In the genomic region with DNA sequence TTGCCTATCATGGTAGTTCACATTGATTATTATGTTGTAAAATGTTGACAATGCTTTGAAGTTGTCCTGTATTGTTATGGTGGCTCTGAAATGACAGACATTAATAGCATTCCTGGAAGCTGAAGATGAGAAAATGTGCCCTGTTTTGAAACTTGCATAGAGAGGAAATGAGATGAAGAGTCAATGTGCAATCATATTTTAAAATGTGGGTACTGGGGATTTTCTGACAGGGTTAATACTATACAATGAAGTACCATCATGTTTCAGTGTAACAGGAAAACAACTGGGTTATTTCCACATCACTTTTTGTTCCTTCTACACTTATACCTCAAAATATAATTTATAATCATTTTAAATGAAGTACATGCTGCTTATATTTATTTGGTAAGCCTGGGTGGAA, we compare ENCODE assay signal across 9 cellular contexts. TPM values are rescaled to one million over a fixed set of nuclear protein-coding genes. Genes with fewer than 3 reads are reported as not detected.
DNase-seq lines count a peak whose midpoint lies in the region; ATAC-seq and TF ChIP-seq lines count a peak whose summit lies in the region.
"Had no signal": no experiment of that assay in that cellular context is flagged by ENCODE, and none has a peak within 500 bp of the region (broad histone marks: within the 10 kb centered on the region; RNA-seq: fewer than 3 reads in every experiment).

No MANE protein-coding gene starts in this region.

- TF ChIP-seq CTCF in OCI-LY7 (conservative IDR thresholded peaks at IDR 0.05; ENCODE audit: low read length) (no peak), esophagus muscularis mucosa (IDR thresholded peaks at IDR 0.05) (no peak), psoas muscle (IDR thresholded peaks at IDR 0.05) (no peak), MM.1S (IDR thresholded peaks at IDR 0.05; ENCODE audit: low read length) (no peak)

- no TSS peak for BruUV-seq in OCI-LY7 (replicated peaks; lab: Mats Ljungman, UMichigan)

- intact Hi-C loops in OCI-LY7 (cut with micrococcal nuclease; ENCODE audit: unreplicated experiment): no loop called here
- intact Hi-C loops in esophagus muscularis mucosa (cut with DNase I): loop anchor here (5.0 to 10.0 kb wide), 5 partner anchors 54 to 474 kb away; no protein-coding TSS in a partner anchor
- intact Hi-C loops in psoas muscle (cut with DNase I): loop anchor here (1.0 to 10.0 kb wide), 7 partner anchors 49 to 481 kb away; no protein-coding TSS in a partner anchor

- POLR2A ChIA-PET in OCI-LY7 (lab: Charles Lee): no interaction called here

- no peaks in the 10 kb centered on the region for H3F3A ChIP-seq in MM.1S (ENCODE audit: insufficient read depth, low read length)

- H3K9me2 ChIP-seq in OCI-LY7 (ENCODE audit: insufficient read depth, low read length) (no peaks in the 10 kb centered on the region), MM.1S (replicated peaks; ENCODE audit: insufficient read depth, low read length) (no peaks in the 10 kb centered on the region)

- no peak for TF ChIP-seq POLR2A in esophagus muscularis mucosa (IDR thresholded peaks at IDR 0.05; ENCODE audit: low read depth)

- H3K4me1 ChIP-seq in ES-I3 (ENCODE audit: insufficient read depth, low read length) (peaks cover 22% of the 10 kb centered on the region; the same call in 1 of the 2 replicates), OCI-LY7 (ENCODE audit: insufficient read depth, low read length, poor library complexity, severe bottlenecking) (peaks cover 52% of the 10 kb centered on the region), esophagus muscularis mucosa (peaks cover 7 to 54% (median 43%) of the 10 kb centered on the region in 4 donors), psoas muscle (peaks cover 24% of the 10 kb centered on the region), MM.1S (ENCODE audit: low read length) (no peaks in the 10 kb centered on the region)

- no peak for ATAC-seq in psoas muscle

- H3K9ac ChIP-seq in ES-I3 (ENCODE audit: low read depth, low read length) (peak overlapping the region; percentile 64; the same call in 1 of the 2 replicates), MM.1S (ENCODE audit: low read length) (no peak overlapping the region)

- H3K79me2 ChIP-seq in OCI-LY7 (ENCODE audit: insufficient read depth, low read depth, low read length): no peaks in the 10 kb centered on the region
- no peaks in the 10 kb centered on the region for H3K79me2 ChIP-seq in MM.1S (ENCODE audit: low read length)

- H3K27me3 ChIP-seq in esophagus muscularis mucosa: no peaks in the 10 kb centered on the region
- no peaks in the 10 kb centered on the region for H3K27me3 ChIP-seq in psoas muscle (ENCODE audit: insufficient read depth in 3 of 3, low read length in 2 of 3)
- H3K27me3 ChIP-seq in MM.1S (replicated peaks; ENCODE audit: insufficient read depth, low read length): no peaks in the 10 kb centered on the region

- H3K4me2 ChIP-seq in OCI-LY7 (ENCODE audit: low read length) (peak overlapping the region; percentile 90), MM.1S (ENCODE audit: low read depth, low read length) (no peak overlapping the region)

- no peaks in the 10 kb centered on the region for H4K20me1 ChIP-seq in OCI-LY7 (ENCODE audit: insufficient read depth, low read length)
- no peaks in the 10 kb centered on the region for H4K20me1 ChIP-seq in MM.1S (ENCODE audit: insufficient read depth, low read length)

- H3K27ac ChIP-seq in OCI-LY7 (ENCODE audit: low read depth, low read length, poor library complexity, severe bottlenecking) (no peak overlapping the region), esophagus muscularis mucosa (replicated peaks in 1 of 4) (peak overlapping the region; percentile 77 to 90 (median 88)), psoas muscle (peak overlapping the region; percentile 93), MM.1S (ENCODE audit: low read length) (no peak overlapping the region)

- H3K9me3 ChIP-seq in ES-I3 (ENCODE audit: control insufficient read depth, insufficient read depth, low read length): no peaks in the 10 kb centered on the region
- no peaks in the 10 kb centered on the region for H3K9me3 ChIP-seq in OCI-LY7 (ENCODE audit: low read length)
- no peaks in the 10 kb centered on the region for H3K9me3 ChIP-seq in esophagus muscularis mucosa
- H3K9me3 ChIP-seq in psoas muscle: no peaks in the 10 kb centered on the region
- no peaks in the 10 kb centered on the region for H3K9me3 ChIP-seq in MM.1S (replicated peaks; ENCODE audit: insufficient read depth, low read length)

- TF ChIP-seq EP300 in esophagus muscularis mucosa (IDR thresholded peaks at IDR 0.05): no peak

- DNase-seq in OCI-LY7 (ENCODE audit: low spot score): no peak
- DNase-seq in esophagus muscularis mucosa (ENCODE audit: extremely low spot score): no peak
- DNase-seq in psoas muscle: no peak
- no peak for DNase-seq in DMS53 treated with DMSO at 0.1 percent for 48 hours (lab: John Stamatoyannopoulos, UW; ENCODE audit: unreplicated experiment)
- DNase-seq in MM.1S: no peak
- no peak for DNase-seq in COLO668 (lab: John Stamatoyannopoulos, UW; ENCODE audit: unreplicated experiment)
- no peak for DNase-seq in NCI-H2196 (lab: John Stamatoyannopoulos, UW; ENCODE audit: unreplicated experiment)
- DNase-seq: NCI-H1105 had no signal

- no peaks in the 10 kb centered on the region for H3K36me3 ChIP-seq in ES-I3 (ENCODE audit: insufficient read depth, low read length)
- no peaks in the 10 kb centered on the region for H3K36me3 ChIP-seq in OCI-LY7 (ENCODE audit: insufficient read depth, low read length)
- H3K36me3 ChIP-seq in esophagus muscularis mucosa: no peaks in the 10 kb centered on the region
- no peaks in the 10 kb centered on the region for H3K36me3 ChIP-seq in psoas muscle (ENCODE audit: insufficient read depth in 1 of 2, low read depth in 1 of 2)
- no peaks in the 10 kb centered on the region for H3K36me3 ChIP-seq in MM.1S (replicated peaks; ENCODE audit: insufficient read depth, low read length)

- peak overlapping the region; percentile 98; the same call in 1 of the 2 replicates for H2AFZ ChIP-seq in OCI-LY7 (ENCODE audit: low read length)
- no peak overlapping the region for H2AFZ ChIP-seq in MM.1S (ENCODE audit: low read length)

- H3K4me3 ChIP-seq in OCI-LY7 (ENCODE audit: low read depth, low read length, poor library complexity, severe bottlenecking): peak overlapping the region; percentile 65
- H3K4me3 ChIP-seq in esophagus muscularis mucosa: peak overlapping the region; percentile 63 to 74 (median 66)
- H3K4me3 ChIP-seq in psoas muscle: peak overlapping the region; percentile 76
- no peak overlapping the region for H3K4me3 ChIP-seq in MM.1S (ENCODE audit: low read length)

- CTCF ChIA-PET in OCI-LY7 (lab: Charles Lee; ENCODE audit: unreplicated experiment): no interaction called here

RNA-seq across cellular contexts. Expression of a gene that starts 2.9 kb away (rescaled TPM):
- 1.0 and 2.0 TPM in 2 replicates for total RNA-seq in OCI-LY7 (2014; rRNA removed; shearing (Covaris generic))
- total RNA-seq in OCI-LY7 (2022) (not detected in 2 replicates), esophagus muscularis mucosa (10 to 100 TPM; 53.0 to 81.5 (median 61.2) TPM), psoas muscle (10 to 100 TPM; 23.5 to 34.5 (median 29.7) TPM)
- 1 to 10 TPM; 3.8 to 5.3 (median 4.3) TPM for polyA plus RNA-seq in psoas muscle

Comparison
In these comparisons a context has a peak if more than half of its experiments do, and no peak if none do; other contexts are left out.
1. H3K27ac ChIP-seq: peak in esophagus muscularis mucosa (4 of 4) and psoas muscle (single experiment); none in OCI-LY7 (single experiment) and MM.1S (single experiment).
2. RNA of a gene that starts 2.9 kb away (total RNA-seq): 53.0 to 81.5 TPM in esophagus muscularis mucosa and 23.5 to 34.5 TPM in psoas muscle; 1.0 to 2.0 TPM in OCI-LY7; every median in the first group is over 4 times any median in the second.